17 cellular contexts compared by ENCODE assay signal in genomic region chr4:106473515-106473914, GRCh38.
DNase-seq lines count a peak whose midpoint lies in the region; ATAC-seq, FAIRE-seq and TF ChIP-seq lines count a peak whose summit lies in the region.
"Had no signal": no experiment of that assay in that cellular context is flagged by ENCODE, and none has a peak within 500 bp of the region (broad histone marks: within the 10 kb centered on the region; RNA-seq: fewer than 3 reads in every experiment).

No MANE protein-coding gene starts in this region.

- no peaks in the 10 kb centered on the region for H3K4me1 Mint-ChIP-seq in activated CD4-positive, alpha-beta T cell treated with anti-CD3 and anti-CD28 coated beads for 36 hours

- intact Hi-C loops in activated CD4-positive, alpha-beta T cell treated with anti-CD3 and anti-CD28 coated beads for 36 hours (cut with DNase I, micrococcal nuclease) = no loop called here
- intact Hi-C loops in GM12878 (cut with micrococcal nuclease; ENCODE audit: unreplicated experiment) = no loop called here
- intact Hi-C loops in sigmoid colon (cut with DNase I) = no loop called here

- RAD21 ChIA-PET in GM12878 (lab: Charles Lee; ENCODE audit: unreplicated experiment) = no interaction called here

- no peaks in the 10 kb centered on the region for H4K20me1 ChIP-seq in GM12878 (ENCODE audit: control insufficient read depth, insufficient read depth)
- H4K20me1 ChIP-seq: BLaER1 had no signal

- no peak overlapping the region for H2AFZ ChIP-seq in GM12878 (ENCODE audit: control insufficient read depth, low read depth, low read length)

- TF ChIP-seq POLR2A in GM12878 (IDR thresholded peaks at IDR 0.05; ENCODE audit: low read depth, low read length) (no peak), sigmoid colon (IDR thresholded peaks at IDR 0.05) (no peak)

- no peak for FAIRE-seq in GM12878 (lab: Jason Lieb, UNC)
- FAIRE-seq: H1, K562 had no signal

- H3K27me3 Mint-ChIP-seq in activated CD4-positive, alpha-beta T cell treated with anti-CD3 and anti-CD28 coated beads for 36 hours = peaks cover 4% of the 10 kb centered on the region

- H3K4me1 ChIP-seq in GM12878 (ENCODE audit: control insufficient read depth, insufficient read depth, low read length) = no peaks in the 10 kb centered on the region
- H3K4me1 ChIP-seq in sigmoid colon = no peaks in the 10 kb centered on the region
- H3K4me1 ChIP-seq: BLaER1, HAP-1 had no signal

- TF ChIP-seq EP300 in GM12878 (IDR thresholded peaks at IDR 0.05; ENCODE audit: borderline replicate concordance in 1 of 2, control insufficient read depth in 1 of 2, low read depth in 2 of 2, low read length in 2 of 2) (no peak), sigmoid colon (IDR thresholded peaks at IDR 0.05) (no peak)

- H3K27ac Mint-ChIP-seq in activated CD4-positive, alpha-beta T cell treated with anti-CD3 and anti-CD28 coated beads for 36 hours = no peak overlapping the region

- ATAC-seq in activated CD4-positive, alpha-beta T cell treated with anti-CD3 and anti-CD28 coated beads for 36 hours = peak; percentile 42
- ATAC-seq in HG03159 (IDR thresholded peaks at IDR 0.05; ENCODE audit: unreplicated experiment) (peak; percentile 51), GM12878 (peak; percentile 40; the same call in 2 of the 3 replicates), HG03095 (IDR thresholded peaks at IDR 0.05; ENCODE audit: unreplicated experiment) (no peak)
- ATAC-seq: K562 had no signal

- no peaks in the 10 kb centered on the region for H3K9me3 Mint-ChIP-seq in activated CD4-positive, alpha-beta T cell treated with anti-CD3 and anti-CD28 coated beads for 36 hours (ENCODE audit: low read depth)

- H3K36me3 ChIP-seq in GM12878 (ENCODE audit: control insufficient read depth in 2 of 2, insufficient read depth in 2 of 2, low read length in 1 of 2) = no peaks in the 10 kb centered on the region
- H3K36me3 ChIP-seq in sigmoid colon = no peaks in the 10 kb centered on the region
- H3K36me3 ChIP-seq: BLaER1, HAP-1 had no signal

- no TSS peak for BruUV-seq in GM12878 (replicated peaks; lab: Mats Ljungman, UMichigan)

- H3K27ac ChIP-seq in GM12878 (ENCODE audit: control insufficient read depth, insufficient read depth) (no peak overlapping the region), sigmoid colon (no peak overlapping the region)
- H3K27ac ChIP-seq: BLaER1, HL-60 had no signal

- H3K9me3 ChIP-seq in GM12878 (replicated peaks; ENCODE audit: control insufficient read depth, insufficient read depth, low read length) (no peaks in the 10 kb centered on the region), sigmoid colon (no peaks in the 10 kb centered on the region)
- H3K9me3 ChIP-seq: BLaER1, HAP-1 had no signal

- no peak for TF ChIP-seq RAD21 in GM12878 (IDR thresholded peaks at IDR 0.05; ENCODE audit: insufficient read depth, low read depth, low read length)

- peak; percentile 9 for DNase-seq in activated CD4-positive, alpha-beta T cell treated with anti-CD3 and anti-CD28 coated beads for 36 hours
- no peak for DNase-seq in activated CD4-positive, alpha-beta T cell treated with anti-CD3 and anti-CD28 coated beads for 48 hours
- DNase-seq in ELR (ENCODE audit: low read depth) (peak; percentile 3), GM12878 (ENCODE audit: low read depth, low spot score) (no peak), sigmoid colon (no peak)
- DNase-seq: 8988T, AML-193, DMS79, EL, GDM1 had no signal

- H3K9ac ChIP-seq in GM12878 (ENCODE audit: control insufficient read depth, insufficient read depth, low read length) = no peak overlapping the region
- H3K9ac ChIP-seq: BLaER1 had no signal

- no peak overlapping the region for H3K4me3 Mint-ChIP-seq in activated CD4-positive, alpha-beta T cell treated with anti-CD3 and anti-CD28 coated beads for 36 hours

- no peak overlapping the region for H3K4me2 ChIP-seq in GM12878 (ENCODE audit: control insufficient read depth, insufficient read depth)
- H3K4me2 ChIP-seq: BLaER1 had no signal

- SMC1A ChIA-PET in GM12878 (lab: Charles Lee; ENCODE audit: uncharacterized antibody, unreplicated experiment) = no interaction called here

- H3K36me3 Mint-ChIP-seq in activated CD4-positive, alpha-beta T cell treated with anti-CD3 and anti-CD28 coated beads for 36 hours (ENCODE audit: low read depth) = no peaks in the 10 kb centered on the region

- H3K27me3 ChIP-seq in GM12878 (replicated peaks in 1 of 2; ENCODE audit: control insufficient read depth in 2 of 2, insufficient read depth in 2 of 2, low read length in 1 of 2) (no peaks in the 10 kb centered on the region), sigmoid colon (no peaks in the 10 kb centered on the region)
- H3K27me3 ChIP-seq: BLaER1 had no signal

- WGBS in GM12878 (ENCODE audit: insufficient coverage, insufficient replicate concordance, low lambda C conversion rate, missing lambda C conversion rate) = 37% methylated on average over 1 of the region's 1 CpG
- WGBS in sigmoid colon, 2 donors = 97 to 100% methylated on average over 1 of the region's 1 CpG

- in situ Hi-C loops in GM12878 (cut with MboI) = no loop called here

- POLR2A ChIA-PET in activated CD4-positive, alpha-beta T cell treated with anti-CD3 and anti-CD28 coated beads for 36 hours (lab: Charles Lee) = no interaction called here
- POLR2A ChIA-PET in GM12878 (lab: Charles Lee) = no interaction called here

- no peak for TF ChIP-seq CTCF in GM12878 (IDR thresholded peaks at IDR 0.05 in 2 of 3, conservative IDR thresholded peaks at IDR 0.05 in 1 of 3; ENCODE audit: control insufficient read depth in 2 of 3, extremely low read depth in 1 of 3, insufficient read depth in 1 of 3, low read depth in 3 of 3, low read length in 3 of 3)
- TF ChIP-seq CTCF in sigmoid colon (IDR thresholded peaks at IDR 0.05) = no peak

- H3K79me2 ChIP-seq in GM12878 (ENCODE audit: control insufficient read depth, insufficient read depth, low read length) = no peaks in the 10 kb centered on the region

- no peak overlapping the region for H3K4me3 ChIP-seq in GM12878
- H3K4me3 ChIP-seq in sigmoid colon = no peak overlapping the region
- H3K4me3 ChIP-seq: BLaER1, HAP-1, K562 had no signal

- CTCF ChIA-PET in activated CD4-positive, alpha-beta T cell treated with anti-CD3 and anti-CD28 coated beads for 36 hours (lab: Charles Lee) = interaction anchor here (0.7 kb wide), 1 partner anchor 1920 kb away, joined by 3 read pairs; no protein-coding TSS in a partner anchor
- CTCF ChIA-PET in GM12878 (lab: Yijun Ruan, JAX) = no interaction called here

TF ChIP-seq in GM12878, 131 proteins besides CTCF, POLR2A, EP300 and RAD21 (continues in another document):
- no peak for TF ChIP-seq PBX3 (IDR thresholded peaks at IDR 0.05; ENCODE audit: insufficient replicate concordance, low read depth, low read length)
- no peak for TF ChIP-seq SMC3 (IDR thresholded peaks at IDR 0.05; ENCODE audit: borderline replicate concordance, low read length)
- no peak for TF ChIP-seq PAX5 (IDR thresholded peaks at IDR 0.05; ENCODE audit: borderline replicate concordance, low read depth, low read length)
- TF ChIP-seq HSF1 (IDR thresholded peaks at IDR 0.05; ENCODE audit: low read depth, low read length) = no peak
- TF ChIP-seq ZNF217 (IDR thresholded peaks at IDR 0.05) = no peak
- no peak for TF ChIP-seq ZSCAN29 (IDR thresholded peaks at IDR 0.05)
- TF ChIP-seq HDGF (IDR thresholded peaks at IDR 0.05) = no peak
- TF ChIP-seq TCF3 (IDR thresholded peaks at IDR 0.05; ENCODE audit: borderline replicate concordance, insufficient read depth, low read depth, low read length) = no peak
- no peak for TF ChIP-seq MTA2 (IDR thresholded peaks at IDR 0.05; ENCODE audit: low read depth)

Comparison
In these comparisons a context has a peak if more than half of its experiments do, and no peak if none do; other contexts are left out.
1. DNase-seq: peak in activated CD4-positive, alpha-beta T cell treated with anti-CD3 and anti-CD28 coated beads for 36 hours (single experiment) and ELR (single experiment); none in activated CD4-positive, alpha-beta T cell treated with anti-CD3 and anti-CD28 coated beads for 48 hours (single experiment), GM12878 (single experiment) and sigmoid colon (single experiment).